ENCODE assay signal across 28 cellular contexts in genomic region chr2:122112633-122113032, GRCh38.
A peak's percentile ranks its signal among the peaks of the same experiment; 100 is the strongest.
DNase-seq lines count a peak whose midpoint lies in the region; ATAC-seq, FAIRE-seq and TF ChIP-seq lines count a peak whose summit lies in the region.
"Had no signal": no experiment of that assay in that cellular context is flagged by ENCODE, and none has a peak within 500 bp of the region (broad histone marks: within the 10 kb centered on the region; RNA-seq: fewer than 3 reads in every experiment).

No MANE protein-coding gene starts in this region.

- TF ChIP-seq EP300 in sigmoid colon (IDR thresholded peaks at IDR 0.05): no peak

- H3K4me3 Mint-ChIP-seq in neural progenitor cell: no peak overlapping the region
- no peak overlapping the region for H3K4me3 Mint-ChIP-seq in activated T-cell treated with anti-CD3 and anti-CD28 coated beads, Interleukin-2, amount 50 U/mL, for 72 hours
- H3K4me3 Mint-ChIP-seq: B cell; CD8-positive, alpha-beta T cell; IgD-negative memory B cell had no signal

- H3K27ac Mint-ChIP-seq in neural progenitor cell: no peak overlapping the region
- H3K27ac Mint-ChIP-seq in activated T-cell treated with anti-CD3 and anti-CD28 coated beads, Interleukin-2, amount 50 U/mL, for 72 hours: no peak overlapping the region
- H3K27ac Mint-ChIP-seq: B cell; CD8-positive, alpha-beta T cell; IgD-negative memory B cell had no signal

- H3F3A ChIP-seq in neural progenitor cell (ENCODE audit: low read depth): peaks cover 4% of the 10 kb centered on the region

- H3K9me3 ChIP-seq in left ventricle myocardium inferior (replicated peaks) (no peaks in the 10 kb centered on the region), neural progenitor cell (ENCODE audit: low read depth) (no peaks in the 10 kb centered on the region), sigmoid colon (no peaks in the 10 kb centered on the region)

- peak overlapping the region; percentile 74 for H2AFZ ChIP-seq in neural progenitor cell (replicated peaks)
- H2AFZ ChIP-seq: PC-9 had no signal

- DNase-seq in left ventricle myocardium inferior: no peak
- DNase-seq in left cardiac atrium: no peak
- DNase-seq in NCI-H2196 (lab: John Stamatoyannopoulos, UW; ENCODE audit: unreplicated experiment): peak; percentile 6
- DNase-seq in bronchial epithelial cell (ENCODE audit: low read depth): no peak
- DNase-seq in neural progenitor cell (ENCODE audit: low spot score): no peak
- DNase-seq in sigmoid colon: no peak
- DNase-seq in activated T-cell treated with anti-CD3 and anti-CD28 coated beads, Interleukin-2, amount 50 U/mL, for 72 hours: no peak
- DNase-seq: CD8-positive, alpha-beta T cell; DMS 273 treated with DMSO at 0.1 percent for 48 hours; DMS79; EL; GDM1; MM.1S; NCI-H1436 treated with DMSO at 0.1 percent for 48 hours; NCI-H187 treated with DMSO at 0.1 percent for 48 hours; NCI-H446; NCI-H524 treated with DMSO at 0.1 percent for 48 hours; NCI-H774; PC-9; SHP77 had no signal

- peaks cover 19% of the 10 kb centered on the region for H3K4me1 Mint-ChIP-seq in neural progenitor cell
- H3K4me1 Mint-ChIP-seq in activated T-cell treated with anti-CD3 and anti-CD28 coated beads, Interleukin-2, amount 50 U/mL, for 72 hours (ENCODE audit: low read depth): no peaks in the 10 kb centered on the region
- H3K4me1 Mint-ChIP-seq: B cell had no signal

- H3K4me2 ChIP-seq in neural progenitor cell: no peak overlapping the region
- H3K4me2 ChIP-seq: KMS-11, PC-9 had no signal

- H3K4me3 ChIP-seq in left ventricle myocardium inferior (no peak overlapping the region), bronchial epithelial cell (ENCODE audit: low read depth, low read length) (no peak overlapping the region), neural progenitor cell (no peak overlapping the region), sigmoid colon (no peak overlapping the region)
- H3K4me3 ChIP-seq: GM12878, PC-9 had no signal

- no peaks in the 10 kb centered on the region for H3K79me2 ChIP-seq in neural progenitor cell (ENCODE audit: low read depth)

- no peaks in the 10 kb centered on the region for H3K4me1 ChIP-seq in left ventricle myocardium inferior
- peaks cover 54% of the 10 kb centered on the region for H3K4me1 ChIP-seq in neural progenitor cell
- no peaks in the 10 kb centered on the region for H3K4me1 ChIP-seq in sigmoid colon

- peaks cover 2% of the 10 kb centered on the region for H3K27me3 Mint-ChIP-seq in neural progenitor cell (ENCODE audit: insufficient read depth, low read depth)
- no peaks in the 10 kb centered on the region for H3K27me3 Mint-ChIP-seq in activated T-cell treated with anti-CD3 and anti-CD28 coated beads, Interleukin-2, amount 50 U/mL, for 72 hours (ENCODE audit: low read depth)
- H3K27me3 Mint-ChIP-seq: B cell, IgD-negative memory B cell had no signal

- no peak for TF ChIP-seq POLR2A in sigmoid colon (IDR thresholded peaks at IDR 0.05)

- no peaks in the 10 kb centered on the region for H4K20me1 ChIP-seq in neural progenitor cell (ENCODE audit: low read depth)

- H3K27ac ChIP-seq in left ventricle myocardium inferior (replicated peaks) (peak overlapping the region; percentile 27), neural progenitor cell (no peak overlapping the region), sigmoid colon (no peak overlapping the region)
- H3K27ac ChIP-seq: C4-2B, HL-60, KMS-11, PC-9 had no signal

- H3K9ac ChIP-seq in neural progenitor cell: no peak overlapping the region
- H3K9ac ChIP-seq: KMS-11 had no signal

- peak; percentile 36 for FAIRE-seq in bronchial epithelial cell (lab: Jason Lieb, UNC)
- FAIRE-seq: GM12878 had no signal

- H3K9me3 Mint-ChIP-seq in neural progenitor cell: peaks cover 9% of the 10 kb centered on the region
- no peaks in the 10 kb centered on the region for H3K9me3 Mint-ChIP-seq in activated T-cell treated with anti-CD3 and anti-CD28 coated beads, Interleukin-2, amount 50 U/mL, for 72 hours
- H3K9me3 Mint-ChIP-seq: CD8-positive, alpha-beta T cell had no signal

- H3K36me3 ChIP-seq in left ventricle myocardium inferior (no peaks in the 10 kb centered on the region), bronchial epithelial cell (ENCODE audit: control insufficient read depth, insufficient read depth, low read length) (no peaks in the 10 kb centered on the region), neural progenitor cell (no peaks in the 10 kb centered on the region), sigmoid colon (no peaks in the 10 kb centered on the region)

- TF ChIP-seq CTCF in left ventricle myocardium inferior (IDR thresholded peaks at IDR 0.05; ENCODE audit: borderline replicate concordance) (no peak), bronchial epithelial cell (IDR thresholded peaks at IDR 0.05; ENCODE audit: insufficient read depth, low read length, severe bottlenecking) (no peak), neural progenitor cell (IDR thresholded peaks at IDR 0.05) (no peak), sigmoid colon (IDR thresholded peaks at IDR 0.05) (no peak)

- WGBS in sigmoid colon, 2 donors: 74 to 81% methylated on average over 6 of the region's 6 CpGs

- ATAC-seq in left cardiac atrium (no peak), GM21447 (IDR thresholded peaks at IDR 0.05; ENCODE audit: unreplicated experiment) (no peak)
- ATAC-seq in activated T-cell treated with anti-CD3 and anti-CD28 coated beads, Interleukin-2, amount 50 U/mL, for 72 hours (replicated peaks in 1 of 2): no peak
- ATAC-seq: CD8-positive, alpha-beta T cell; GM12878; HCT116 had no signal

- H3K27me3 ChIP-seq in left ventricle myocardium inferior (ENCODE audit: low read depth) (peaks cover 22% of the 10 kb centered on the region), bronchial epithelial cell (ENCODE audit: control insufficient read depth, insufficient read depth, low read length) (no peaks in the 10 kb centered on the region), neural progenitor cell (no peaks in the 10 kb centered on the region), sigmoid colon (no peaks in the 10 kb centered on the region)

- no peaks in the 10 kb centered on the region for H3K36me3 Mint-ChIP-seq in neural progenitor cell
- no peaks in the 10 kb centered on the region for H3K36me3 Mint-ChIP-seq in activated T-cell treated with anti-CD3 and anti-CD28 coated beads, Interleukin-2, amount 50 U/mL, for 72 hours (ENCODE audit: insufficient read depth in 2 of 2)
- H3K36me3 Mint-ChIP-seq: CD8-positive, alpha-beta T cell; IgD-negative memory B cell had no signal

- intact Hi-C loops in left ventricle myocardium inferior (cut with micrococcal nuclease): no loop called here
- intact Hi-C loops in left cardiac atrium (cut with DNase I): no loop called here
- intact Hi-C loops in sigmoid colon (cut with DNase I): no loop called here
